ENCODE assay signal across 8 cellular contexts in genomic region chr14:22314183-22314820, GRCh38.
DNase-seq lines count a peak whose midpoint lies in the region; ATAC-seq and TF ChIP-seq lines count a peak whose summit lies in the region.

No MANE protein-coding gene starts in this region.

- POLR2A ChIA-PET in naive thymus-derived CD8-positive, alpha-beta T cell (lab: Charles Lee) = no interaction called here

- DNase-seq in DMS53 (lab: John Stamatoyannopoulos, UW) (peak; percentile 77), KBM-7 (peak; percentile 68), SKM-1 (lab: John Stamatoyannopoulos, UW; ENCODE audit: unreplicated experiment) (peak; percentile 19), erythroblast (lab: John Stamatoyannopoulos, UW) (peak; percentile 41 to 70)
- peak in 3 of 10 donors; percentile 3 to 25 (median 9) for DNase-seq in naive thymus-derived CD8-positive, alpha-beta T cell

- no peak for TF ChIP-seq POLR2A in erythroblast (IDR thresholded peaks at IDR 0.05; ENCODE audit: low read length)

- H3K27ac Mint-ChIP-seq in naive thymus-derived CD8-positive, alpha-beta T cell = no peak overlapping the region

- peak overlapping the region in 5 of 10 donors; percentile 33 to 71 (median 50) for H3K4me3 Mint-ChIP-seq in naive thymus-derived CD8-positive, alpha-beta T cell

- no peaks in the 10 kb centered on the region for H3K4me1 Mint-ChIP-seq in naive thymus-derived CD8-positive, alpha-beta T cell

- ATAC-seq in GM19351 (IDR thresholded peaks at IDR 0.05; ENCODE audit: unreplicated experiment) (peak; percentile 79), HG03565 (IDR thresholded peaks at IDR 0.05; ENCODE audit: unreplicated experiment) (no peak), HG03135 (IDR thresholded peaks at IDR 0.05; ENCODE audit: unreplicated experiment) (no peak)
- peak; percentile 44 to 49 for ATAC-seq in naive thymus-derived CD8-positive, alpha-beta T cell

- no peaks in the 10 kb centered on the region for H3K36me3 Mint-ChIP-seq in naive thymus-derived CD8-positive, alpha-beta T cell

- in situ Hi-C loops in KBM-7 (cut with MboI; ENCODE audit: low pct_unique_long_range_greater_than_20kb, low sequenced_read_pairs) = no loop called here

- H3K9me3 Mint-ChIP-seq in naive thymus-derived CD8-positive, alpha-beta T cell = no peaks in the 10 kb centered on the region

- H3K27me3 Mint-ChIP-seq in naive thymus-derived CD8-positive, alpha-beta T cell = no peaks in the 10 kb centered on the region

Comparison
In these comparisons a context has a peak if more than half of its experiments do, and no peak if none do; other contexts are left out.
1. ATAC-seq: peak in GM19351 (single experiment) and naive thymus-derived CD8-positive, alpha-beta T cell (2 of 2); none in HG03565 (single experiment) and HG03135 (single experiment).